8 cellular contexts compared by ENCODE assay signal in the genomic region with DNA sequence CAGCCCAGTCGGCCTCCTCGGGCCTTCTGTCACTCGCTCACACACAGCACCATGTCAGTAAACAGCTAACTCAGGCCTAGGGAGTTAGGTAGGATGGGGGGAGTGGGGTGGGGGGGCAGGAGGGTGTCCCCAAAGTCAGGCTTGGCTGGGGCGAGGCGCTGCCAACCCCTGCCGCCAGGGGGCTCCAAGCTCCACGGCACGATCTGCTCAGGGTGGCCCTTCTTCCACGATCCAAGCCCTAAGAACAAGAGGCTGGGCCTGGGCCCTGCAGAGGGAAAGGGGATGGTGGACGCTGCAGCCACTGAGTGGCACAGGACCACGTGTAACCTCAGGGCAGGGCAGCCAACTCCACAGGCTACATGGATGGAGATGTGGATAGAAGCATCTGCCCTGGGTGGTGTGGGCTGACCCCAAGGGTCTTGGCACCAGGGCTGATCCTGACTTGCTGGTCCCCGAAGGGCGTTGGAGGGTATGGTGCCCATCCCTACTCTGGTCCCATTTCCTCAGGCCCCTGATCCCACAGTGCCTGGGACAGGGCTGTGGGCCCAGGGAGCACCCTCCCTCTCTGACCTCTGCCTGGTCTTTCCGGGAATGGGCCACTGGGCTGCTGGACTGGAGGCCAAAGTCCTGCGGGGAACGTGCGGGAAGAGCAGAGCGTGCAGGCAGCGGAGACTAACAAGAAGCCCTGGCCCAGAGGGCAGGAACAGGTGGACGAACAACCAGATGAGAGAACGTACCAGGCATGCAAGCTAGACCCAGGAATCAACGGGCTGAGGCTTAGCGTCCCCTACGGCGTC.
DNase-seq lines count a peak whose midpoint lies in the region.

No MANE protein-coding gene starts in this region.

- peak; percentile 75 for DNase-seq in NCI-H2227 (lab: John Stamatoyannopoulos, UW; ENCODE audit: unreplicated experiment)
- no peak for DNase-seq in NCI-H2227 treated with DMSO at 0.1 percent for 48 hours (lab: John Stamatoyannopoulos, UW)
- peak; percentile 23 for DNase-seq in NCI-H2171 (lab: John Stamatoyannopoulos, UW)
- peak; percentile 46 to 72 for DNase-seq in activated CD8-positive, alpha-beta memory T cell treated with anti-CD3 and anti-CD28 coated beads for 1 hour (ENCODE audit: extremely low read depth in 1 of 2, low read depth in 1 of 2)
- peak; percentile 54 to 62 (median 56) for DNase-seq in effector memory CD4-positive, alpha-beta T cell
- DNase-seq in midbrain (lab: John Stamatoyannopoulos, UW): peak; percentile 57
- DNase-seq in stimulated activated CD8-positive, alpha-beta memory T cell treated with anti-CD3 and anti-CD28 coated beads, Interleukin-4, amount 100 ng/mL, for 48 hours: peak; percentile 90
- no peak for DNase-seq in NCI-H226

- H3K27me3 ChIP-seq in effector memory CD4-positive, alpha-beta T cell (replicated peaks; ENCODE audit: control insufficient read depth, insufficient read depth, low read length, poor library complexity, severe bottlenecking): no peaks in the 10 kb centered on the region

- no peaks in the 10 kb centered on the region for H3K9me3 ChIP-seq in effector memory CD4-positive, alpha-beta T cell (ENCODE audit: control insufficient read depth, low read length)

- H3K4me3 ChIP-seq in effector memory CD4-positive, alpha-beta T cell (ENCODE audit: insufficient read depth, low read depth, low read length, poor library complexity, severe bottlenecking): no peak overlapping the region

- no peak overlapping the region for H3K27ac ChIP-seq in effector memory CD4-positive, alpha-beta T cell (ENCODE audit: insufficient read depth, low read length, poor library complexity, severe bottlenecking)

- H3K36me3 ChIP-seq in effector memory CD4-positive, alpha-beta T cell (ENCODE audit: control insufficient read depth, insufficient read depth, low read length): peaks cover 4% of the 10 kb centered on the region

- peaks cover 4% of the 10 kb centered on the region for H3K4me1 ChIP-seq in effector memory CD4-positive, alpha-beta T cell (ENCODE audit: control insufficient read depth, insufficient read depth, low read length, poor library complexity, severe bottlenecking)

Comparison
In these comparisons a context has a peak if more than half of its experiments do, and no peak if none do; other contexts are left out.
1. DNase-seq: peak in NCI-H2227 (single experiment), NCI-H2171 (single experiment), activated CD8-positive, alpha-beta memory T cell treated with anti-CD3 and anti-CD28 coated beads for 1 hour (2 of 2), effector memory CD4-positive, alpha-beta T cell (3 of 3), midbrain (single experiment) and stimulated activated CD8-positive, alpha-beta memory T cell treated with anti-CD3 and anti-CD28 coated beads, Interleukin-4, amount 100 ng/mL, for 48 hours (single experiment); none in NCI-H2227 treated with DMSO at 0.1 percent for 48 hours (single experiment) and NCI-H226 (single experiment).